ENCODE assay signal across 1 cellular context in the genomic region with DNA sequence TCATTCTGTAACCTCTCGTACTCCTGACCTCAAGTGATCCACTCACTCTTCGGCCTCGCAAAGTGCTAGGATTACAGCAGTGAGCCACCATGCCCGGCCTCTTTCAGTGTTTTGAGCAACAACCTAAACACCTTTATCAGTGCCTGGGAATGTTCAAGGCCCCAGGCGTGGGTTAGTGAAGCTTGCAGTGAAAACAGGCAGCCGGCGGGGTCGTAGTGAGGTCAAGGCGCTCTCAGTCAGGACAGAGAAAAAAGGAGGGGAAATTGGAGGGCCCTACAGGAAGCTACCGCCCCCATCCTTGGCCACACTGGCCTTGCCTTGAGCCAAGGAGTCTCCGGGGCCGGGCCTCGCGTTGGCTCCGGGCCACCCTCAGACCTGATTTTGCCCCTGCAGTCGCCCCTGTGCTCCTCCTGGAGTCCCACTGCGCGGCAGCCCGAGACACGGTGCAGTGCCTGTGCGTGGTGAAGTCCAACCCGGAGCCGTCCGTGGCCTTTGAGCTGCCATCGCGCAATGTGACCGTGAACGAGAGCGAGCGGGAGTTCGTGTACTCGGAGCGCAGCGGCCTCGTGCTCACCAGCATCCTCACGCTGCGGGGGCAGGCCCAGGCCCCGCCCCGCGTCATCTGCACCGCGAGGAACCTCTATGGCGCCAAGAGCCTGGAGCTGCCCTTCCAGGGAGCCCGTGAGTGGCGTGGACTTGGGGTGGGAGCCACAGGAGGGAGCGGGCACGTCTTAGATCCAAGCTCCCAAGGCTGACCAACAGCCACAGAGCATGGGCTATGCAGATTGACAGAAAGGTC.
A peak's percentile ranks its signal among the peaks of the same experiment; 100 is the strongest.
TF ChIP-seq lines count a peak whose summit lies in the region.

No MANE protein-coding gene starts in this region.

TF ChIP-seq in HepG2, 621 proteins besides CTCF, POLR2A, EP300 and RAD21 (continued from another document and continues in another):
- TF ChIP-seq, protein P1, sequence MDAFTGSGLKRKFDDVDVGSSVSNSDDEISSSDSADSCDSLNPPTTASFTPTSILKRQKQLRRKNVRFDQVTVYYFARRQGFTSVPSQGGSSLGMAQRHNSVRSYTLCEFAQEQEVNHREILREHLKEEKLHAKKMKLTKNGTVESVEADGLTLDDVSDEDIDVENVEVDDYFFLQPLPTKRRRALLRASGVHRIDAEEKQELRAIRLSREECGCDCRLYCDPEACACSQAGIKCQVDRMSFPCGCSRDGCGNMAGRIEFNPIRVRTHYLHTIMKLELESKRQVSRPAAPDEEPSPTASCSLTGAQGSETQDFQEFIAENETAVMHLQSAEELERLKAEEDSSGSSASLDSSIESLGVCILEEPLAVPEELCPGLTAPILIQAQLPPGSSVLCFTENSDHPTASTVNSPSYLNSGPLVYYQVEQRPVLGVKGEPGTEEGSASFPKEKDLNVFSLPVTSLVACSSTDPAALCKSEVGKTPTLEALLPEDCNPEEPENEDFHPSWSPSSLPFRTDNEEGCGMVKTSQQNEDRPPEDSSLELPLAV (CRISPR knock-in tag; conservative IDR thresholded peaks at IDR 0.05; ENCODE audit: low read depth), result no peak
- TF ChIP-seq NRL (CRISPR knock-in tag; IDR thresholded peaks at IDR 0.05; ENCODE audit: borderline replicate concordance), result peak; percentile 39; the same call in 1 of the 2 replicates
- no peak for TF ChIP-seq RORA (CRISPR knock-in tag; IDR thresholded peaks at IDR 0.05)
- TF ChIP-seq ZNF333 (CRISPR knock-in tag; IDR thresholded peaks at IDR 0.05; ENCODE audit: borderline replicate concordance), result no peak
- no peak for TF ChIP-seq BRD4 (CRISPR knock-in tag; IDR thresholded peaks at IDR 0.05)
- TF ChIP-seq, protein P2, sequence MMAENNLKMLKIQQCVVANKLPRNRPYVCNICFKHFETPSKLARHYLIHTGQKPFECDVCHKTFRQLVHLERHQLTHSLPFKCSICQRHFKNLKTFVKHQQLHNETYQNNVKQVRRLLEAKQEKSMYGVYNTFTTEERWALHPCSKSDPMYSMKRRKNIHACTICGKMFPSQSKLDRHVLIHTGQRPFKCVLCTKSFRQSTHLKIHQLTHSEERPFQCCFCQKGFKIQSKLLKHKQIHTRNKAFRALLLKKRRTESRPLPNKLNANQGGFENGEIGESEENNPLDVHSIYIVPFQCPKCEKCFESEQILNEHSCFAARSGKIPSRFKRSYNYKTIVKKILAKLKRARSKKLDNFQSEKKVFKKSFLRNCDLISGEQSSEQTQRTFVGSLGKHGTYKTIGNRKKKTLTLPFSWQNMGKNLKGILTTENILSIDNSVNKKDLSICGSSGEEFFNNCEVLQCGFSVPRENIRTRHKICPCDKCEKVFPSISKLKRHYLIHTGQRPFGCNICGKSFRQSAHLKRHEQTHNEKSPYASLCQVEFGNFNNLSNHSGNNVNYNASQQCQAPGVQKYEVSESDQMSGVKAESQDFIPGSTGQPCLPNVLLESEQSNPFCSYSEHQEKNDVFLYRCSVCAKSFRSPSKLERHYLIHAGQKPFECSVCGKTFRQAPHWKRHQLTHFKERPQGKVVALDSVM (CRISPR knock-in tag; IDR thresholded peaks at IDR 0.05), result no peak
- no peak for TF ChIP-seq NPAS2 (CRISPR knock-in tag; IDR thresholded peaks at IDR 0.05; ENCODE audit: borderline replicate concordance)
- TF ChIP-seq ZNF124 (CRISPR knock-in tag; IDR thresholded peaks at IDR 0.05), result no peak
- TF ChIP-seq ZSCAN31 (CRISPR knock-in tag; IDR thresholded peaks at IDR 0.05; ENCODE audit: low read depth), result no peak
- no peak; the same call in 1 of the 2 replicates for TF ChIP-seq IRF2 (CRISPR knock-in tag; IDR thresholded peaks at IDR 0.05)
- no peak for TF ChIP-seq SMAD3 (CRISPR knock-in tag; IDR thresholded peaks at IDR 0.05)
- TF ChIP-seq, protein P3, sequence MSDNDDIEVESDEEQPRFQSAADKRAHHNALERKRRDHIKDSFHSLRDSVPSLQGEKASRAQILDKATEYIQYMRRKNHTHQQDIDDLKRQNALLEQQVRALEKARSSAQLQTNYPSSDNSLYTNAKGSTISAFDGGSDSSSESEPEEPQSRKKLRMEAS (IDR thresholded peaks at IDR 0.05), result peak; percentile 29; the same call in 1 of the 2 replicates
- TF ChIP-seq ARID2 (CRISPR knock-in tag; IDR thresholded peaks at IDR 0.05; ENCODE audit: borderline replicate concordance), result no peak
- TF ChIP-seq MEIS2 (CRISPR knock-in tag; IDR thresholded peaks at IDR 0.05), result peak; percentile 63; the same call in 1 of the 2 replicates
- TF ChIP-seq NR2F2 (IDR thresholded peaks at IDR 0.05; ENCODE audit: borderline replicate concordance, low read depth), result no peak
- TF ChIP-seq NFATC3 (CRISPR knock-in tag; IDR thresholded peaks at IDR 0.05), result no peak
- TF ChIP-seq, protein P4, sequence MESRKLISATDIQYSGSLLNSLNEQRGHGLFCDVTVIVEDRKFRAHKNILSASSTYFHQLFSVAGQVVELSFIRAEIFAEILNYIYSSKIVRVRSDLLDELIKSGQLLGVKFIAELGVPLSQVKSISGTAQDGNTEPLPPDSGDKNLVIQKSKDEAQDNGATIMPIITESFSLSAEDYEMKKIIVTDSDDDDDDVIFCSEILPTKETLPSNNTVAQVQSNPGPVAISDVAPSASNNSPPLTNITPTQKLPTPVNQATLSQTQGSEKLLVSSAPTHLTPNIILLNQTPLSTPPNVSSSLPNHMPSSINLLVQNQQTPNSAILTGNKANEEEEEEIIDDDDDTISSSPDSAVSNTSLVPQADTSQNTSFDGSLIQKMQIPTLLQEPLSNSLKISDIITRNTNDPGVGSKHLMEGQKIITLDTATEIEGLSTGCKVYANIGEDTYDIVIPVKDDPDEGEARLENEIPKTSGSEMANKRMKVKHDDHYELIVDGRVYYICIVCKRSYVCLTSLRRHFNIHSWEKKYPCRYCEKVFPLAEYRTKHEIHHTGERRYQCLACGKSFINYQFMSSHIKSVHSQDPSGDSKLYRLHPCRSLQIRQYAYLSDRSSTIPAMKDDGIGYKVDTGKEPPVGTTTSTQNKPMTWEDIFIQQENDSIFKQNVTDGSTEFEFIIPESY (CRISPR knock-in tag; IDR thresholded peaks at IDR 0.05), result peak; percentile 95
- TF ChIP-seq, protein P5, sequence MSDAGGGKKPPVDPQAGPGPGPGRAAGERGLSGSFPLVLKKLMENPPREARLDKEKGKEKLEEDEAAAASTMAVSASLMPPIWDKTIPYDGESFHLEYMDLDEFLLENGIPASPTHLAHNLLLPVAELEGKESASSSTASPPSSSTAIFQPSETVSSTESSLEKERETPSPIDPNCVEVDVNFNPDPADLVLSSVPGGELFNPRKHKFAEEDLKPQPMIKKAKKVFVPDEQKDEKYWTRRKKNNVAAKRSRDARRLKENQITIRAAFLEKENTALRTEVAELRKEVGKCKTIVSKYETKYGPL (CRISPR knock-in tag; IDR thresholded peaks at IDR 0.05), result no peak
- TF ChIP-seq, protein P6, sequence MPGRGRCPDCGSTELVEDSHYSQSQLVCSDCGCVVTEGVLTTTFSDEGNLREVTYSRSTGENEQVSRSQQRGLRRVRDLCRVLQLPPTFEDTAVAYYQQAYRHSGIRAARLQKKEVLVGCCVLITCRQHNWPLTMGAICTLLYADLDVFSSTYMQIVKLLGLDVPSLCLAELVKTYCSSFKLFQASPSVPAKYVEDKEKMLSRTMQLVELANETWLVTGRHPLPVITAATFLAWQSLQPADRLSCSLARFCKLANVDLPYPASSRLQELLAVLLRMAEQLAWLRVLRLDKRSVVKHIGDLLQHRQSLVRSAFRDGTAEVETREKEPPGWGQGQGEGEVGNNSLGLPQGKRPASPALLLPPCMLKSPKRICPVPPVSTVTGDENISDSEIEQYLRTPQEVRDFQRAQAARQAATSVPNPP (CRISPR knock-in tag; IDR thresholded peaks at IDR 0.05), result no peak
- TF ChIP-seq SKI (IDR thresholded peaks at IDR 0.05; ENCODE audit: partially characterized antibody), result no peak
- TF ChIP-seq HNRNPK (IDR thresholded peaks at IDR 0.05; ENCODE audit: low read depth, low read length, poor library complexity, severe bottlenecking), result no peak
- no peak for TF ChIP-seq ZNF234 (CRISPR knock-in tag; conservative IDR thresholded peaks at IDR 0.05)
- TF ChIP-seq ZC3H4 (CRISPR knock-in tag; IDR thresholded peaks at IDR 0.05; ENCODE audit: borderline replicate concordance), result no peak
- TF ChIP-seq, protein P7, sequence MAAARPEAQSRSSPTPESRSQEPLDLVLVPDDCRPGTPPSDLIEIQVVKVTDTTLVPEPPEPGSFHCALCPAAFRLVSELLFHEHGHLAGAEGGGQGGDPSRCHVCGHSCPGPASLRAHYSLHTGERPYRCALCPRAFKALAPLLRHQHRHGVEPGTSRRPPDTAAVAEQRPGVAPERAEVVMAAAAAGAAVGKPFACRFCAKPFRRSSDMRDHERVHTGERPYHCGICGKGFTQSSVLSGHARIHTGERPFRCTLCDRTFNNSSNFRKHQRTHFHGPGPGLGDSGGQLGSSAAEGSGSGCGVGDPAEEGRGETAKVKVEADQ (CRISPR knock-in tag; IDR thresholded peaks at IDR 0.05; ENCODE audit: borderline replicate concordance), result no peak
- TF ChIP-seq, protein P8, sequence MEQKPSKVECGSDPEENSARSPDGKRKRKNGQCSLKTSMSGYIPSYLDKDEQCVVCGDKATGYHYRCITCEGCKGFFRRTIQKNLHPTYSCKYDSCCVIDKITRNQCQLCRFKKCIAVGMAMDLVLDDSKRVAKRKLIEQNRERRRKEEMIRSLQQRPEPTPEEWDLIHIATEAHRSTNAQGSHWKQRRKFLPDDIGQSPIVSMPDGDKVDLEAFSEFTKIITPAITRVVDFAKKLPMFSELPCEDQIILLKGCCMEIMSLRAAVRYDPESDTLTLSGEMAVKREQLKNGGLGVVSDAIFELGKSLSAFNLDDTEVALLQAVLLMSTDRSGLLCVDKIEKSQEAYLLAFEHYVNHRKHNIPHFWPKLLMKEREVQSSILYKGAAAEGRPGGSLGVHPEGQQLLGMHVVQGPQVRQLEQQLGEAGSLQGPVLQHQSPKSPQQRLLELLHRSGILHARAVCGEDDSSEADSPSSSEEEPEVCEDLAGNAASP (CRISPR knock-in tag; IDR thresholded peaks at IDR 0.05; ENCODE audit: borderline replicate concordance), result peak; percentile 95
- TF ChIP-seq FLYWCH1 (CRISPR knock-in tag; IDR thresholded peaks at IDR 0.05), result no peak
- TF ChIP-seq TOE1 (CRISPR knock-in tag; IDR thresholded peaks at IDR 0.05), result no peak
- TF ChIP-seq GFI1 (CRISPR knock-in tag; IDR thresholded peaks at IDR 0.05; ENCODE audit: borderline replicate concordance), result no peak; the same call in 1 of the 2 replicates
- no peak for TF ChIP-seq SUZ12 (IDR thresholded peaks at IDR 0.05; ENCODE audit: low read depth, low read length)
- peak; percentile 33; the same call in 1 of the 2 replicates for TF ChIP-seq KDM6A (CRISPR knock-in tag; IDR thresholded peaks at IDR 0.05; ENCODE audit: low read depth)
- no peak for TF ChIP-seq GATAD1 (CRISPR knock-in tag; IDR thresholded peaks at IDR 0.05)
- no peak for TF ChIP-seq POLR2AphosphoS2 (IDR thresholded peaks at IDR 0.05; ENCODE audit: low read depth, low read length)
- TF ChIP-seq AHR (CRISPR knock-in tag; IDR thresholded peaks at IDR 0.05), result no peak; the same call in 1 of the 2 replicates
- TF ChIP-seq SP140L (CRISPR knock-in tag; IDR thresholded peaks at IDR 0.05; ENCODE audit: borderline replicate concordance), result 0 out of 2 replicates have a peak, but pooled peaks have one; percentile 19
- no peak for TF ChIP-seq HOXA7 (CRISPR knock-in tag; IDR thresholded peaks at IDR 0.05)
- TF ChIP-seq ZNF251 (CRISPR knock-in tag; IDR thresholded peaks at IDR 0.05), result no peak
- TF ChIP-seq MAFF (IDR thresholded peaks at IDR 0.05; ENCODE audit: low read depth, low read length), result no peak
- TF ChIP-seq, protein P9, sequence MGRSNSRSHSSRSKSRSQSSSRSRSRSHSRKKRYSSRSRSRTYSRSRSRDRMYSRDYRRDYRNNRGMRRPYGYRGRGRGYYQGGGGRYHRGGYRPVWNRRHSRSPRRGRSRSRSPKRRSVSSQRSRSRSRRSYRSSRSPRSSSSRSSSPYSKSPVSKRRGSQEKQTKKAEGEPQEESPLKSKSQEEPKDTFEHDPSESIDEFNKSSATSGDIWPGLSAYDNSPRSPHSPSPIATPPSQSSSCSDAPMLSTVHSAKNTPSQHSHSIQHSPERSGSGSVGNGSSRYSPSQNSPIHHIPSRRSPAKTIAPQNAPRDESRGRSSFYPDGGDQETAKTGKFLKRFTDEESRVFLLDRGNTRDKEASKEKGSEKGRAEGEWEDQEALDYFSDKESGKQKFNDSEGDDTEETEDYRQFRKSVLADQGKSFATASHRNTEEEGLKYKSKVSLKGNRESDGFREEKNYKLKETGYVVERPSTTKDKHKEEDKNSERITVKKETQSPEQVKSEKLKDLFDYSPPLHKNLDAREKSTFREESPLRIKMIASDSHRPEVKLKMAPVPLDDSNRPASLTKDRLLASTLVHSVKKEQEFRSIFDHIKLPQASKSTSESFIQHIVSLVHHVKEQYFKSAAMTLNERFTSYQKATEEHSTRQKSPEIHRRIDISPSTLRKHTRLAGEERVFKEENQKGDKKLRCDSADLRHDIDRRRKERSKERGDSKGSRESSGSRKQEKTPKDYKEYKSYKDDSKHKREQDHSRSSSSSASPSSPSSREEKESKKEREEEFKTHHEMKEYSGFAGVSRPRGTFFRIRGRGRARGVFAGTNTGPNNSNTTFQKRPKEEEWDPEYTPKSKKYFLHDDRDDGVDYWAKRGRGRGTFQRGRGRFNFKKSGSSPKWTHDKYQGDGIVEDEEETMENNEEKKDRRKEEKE (IDR thresholded peaks at IDR 0.05), result no peak
- TF ChIP-seq PCBP1 (IDR thresholded peaks at IDR 0.05; ENCODE audit: borderline replicate concordance, low read depth, low read length), result no peak
- TF ChIP-seq RFXANK (CRISPR knock-in tag; IDR thresholded peaks at IDR 0.05), result no peak
- no peak for TF ChIP-seq ZNF496 (CRISPR knock-in tag; IDR thresholded peaks at IDR 0.05; ENCODE audit: insufficient replicate concordance)
- TF ChIP-seq ZNF572 (CRISPR knock-in tag; IDR thresholded peaks at IDR 0.05), result no peak
- no peak for TF ChIP-seq NFKB2 (CRISPR knock-in tag; IDR thresholded peaks at IDR 0.05; ENCODE audit: borderline replicate concordance)
- no peak for TF ChIP-seq ZNF510 (CRISPR knock-in tag; IDR thresholded peaks at IDR 0.05; ENCODE audit: low read depth)
- TF ChIP-seq, protein P10, sequence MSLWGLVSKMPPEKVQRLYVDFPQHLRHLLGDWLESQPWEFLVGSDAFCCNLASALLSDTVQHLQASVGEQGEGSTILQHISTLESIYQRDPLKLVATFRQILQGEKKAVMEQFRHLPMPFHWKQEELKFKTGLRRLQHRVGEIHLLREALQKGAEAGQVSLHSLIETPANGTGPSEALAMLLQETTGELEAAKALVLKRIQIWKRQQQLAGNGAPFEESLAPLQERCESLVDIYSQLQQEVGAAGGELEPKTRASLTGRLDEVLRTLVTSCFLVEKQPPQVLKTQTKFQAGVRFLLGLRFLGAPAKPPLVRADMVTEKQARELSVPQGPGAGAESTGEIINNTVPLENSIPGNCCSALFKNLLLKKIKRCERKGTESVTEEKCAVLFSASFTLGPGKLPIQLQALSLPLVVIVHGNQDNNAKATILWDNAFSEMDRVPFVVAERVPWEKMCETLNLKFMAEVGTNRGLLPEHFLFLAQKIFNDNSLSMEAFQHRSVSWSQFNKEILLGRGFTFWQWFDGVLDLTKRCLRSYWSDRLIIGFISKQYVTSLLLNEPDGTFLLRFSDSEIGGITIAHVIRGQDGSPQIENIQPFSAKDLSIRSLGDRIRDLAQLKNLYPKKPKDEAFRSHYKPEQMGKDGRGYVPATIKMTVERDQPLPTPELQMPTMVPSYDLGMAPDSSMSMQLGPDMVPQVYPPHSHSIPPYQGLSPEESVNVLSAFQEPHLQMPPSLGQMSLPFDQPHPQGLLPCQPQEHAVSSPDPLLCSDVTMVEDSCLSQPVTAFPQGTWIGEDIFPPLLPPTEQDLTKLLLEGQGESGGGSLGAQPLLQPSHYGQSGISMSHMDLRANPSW (CRISPR knock-in tag; IDR thresholded peaks at IDR 0.05; ENCODE audit: borderline replicate concordance), result no peak
- TF ChIP-seq, protein P11, sequence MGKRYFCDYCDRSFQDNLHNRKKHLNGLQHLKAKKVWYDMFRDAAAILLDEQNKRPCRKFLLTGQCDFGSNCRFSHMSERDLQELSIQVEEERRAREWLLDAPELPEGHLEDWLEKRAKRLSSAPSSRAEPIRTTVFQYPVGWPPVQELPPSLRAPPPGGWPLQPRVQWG (CRISPR knock-in tag; IDR thresholded peaks at IDR 0.05; ENCODE audit: borderline replicate concordance, low read depth), result no peak
- TF ChIP-seq NR2F6 (IDR thresholded peaks at IDR 0.05), result peak; percentile 72
- peak; percentile 74 for TF ChIP-seq NR2F6 (CRISPR knock-in tag; IDR thresholded peaks at IDR 0.05)
